15 cellular contexts compared by ENCODE assay signal in the genomic region with DNA sequence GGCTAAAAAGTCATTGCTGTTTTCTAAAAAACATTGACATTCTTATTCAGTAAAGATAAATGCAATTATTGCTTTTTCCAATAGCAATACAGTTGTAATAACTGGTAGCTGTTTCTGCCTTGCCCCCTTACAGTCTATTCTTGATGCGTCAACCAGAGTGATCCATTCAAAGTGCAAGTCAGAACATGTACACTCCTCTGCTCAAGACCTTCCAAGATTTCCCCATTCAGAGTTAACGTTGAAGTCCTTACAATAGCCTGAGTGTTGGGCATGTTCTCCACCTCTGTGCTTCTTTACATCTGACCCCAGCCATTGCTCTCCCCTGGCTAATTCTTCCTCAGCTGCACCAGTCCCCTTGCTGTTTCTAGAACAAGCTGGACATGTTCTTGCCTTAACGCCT.
"Had no signal": no experiment of that assay in that cellular context is flagged by ENCODE, and none has a peak within 500 bp of the region (broad histone marks: within the 10 kb centered on the region; RNA-seq: fewer than 3 reads in every experiment).

No MANE protein-coding gene starts in this region.

- H3K9me3 ChIP-seq: pancreas, thoracic aorta had no signal

- H3K9ac ChIP-seq: neural progenitor cell had no signal

- H3K4me1 ChIP-seq: pancreas had no signal

- H3K36me3 ChIP-seq: cardiac muscle cell, neural progenitor cell, pancreas, thoracic aorta had no signal

- H3K4me3 ChIP-seq: cardiac muscle cell, neural progenitor cell, pancreas, thoracic aorta had no signal

- H3K4me2 ChIP-seq: neural progenitor cell had no signal

- DNase-seq: activated CD4-positive, alpha-beta memory T cell treated with anti-CD3 and anti-CD28 coated beads for 36 hours; activated gamma-delta T cell treated with Interleukin-2 at 50 U/mL for 16 hours; activated naive CD8-positive, alpha-beta T cell treated with anti-CD3 and anti-CD28 coated beads for 36 hours; activated T-cell treated with anti-CD3 and anti-CD28 coated beads, Interleukin-2, amount 50 U/mL, for 48 hours; kidney glomerular epithelial cell; pancreas; retina; stimulated activated CD4-positive, alpha-beta T cell treated with anti-CD3 and anti-CD28 coated beads, Interleukin-15, amount 100 ng/mL, for 24 hours; stimulated activated CD4-positive, alpha-beta T cell treated with anti-CD3 and anti-CD28 coated beads, Interleukin-4, amount 100 ng/mL, for 24 hours; stimulated activated naive CD8-positive, alpha-beta T cell treated with anti-CD3 and anti-CD28 coated beads, Interleukin-15, amount 100 ng/mL, for 72 hours had no signal

- FAIRE-seq: endometrium, frontal cortex, pancreas had no signal

- H3K27me3 ChIP-seq: cardiac muscle cell, neural progenitor cell, pancreas had no signal

- H3K27ac ChIP-seq: cardiac muscle cell, neural progenitor cell, pancreas, thoracic aorta had no signal

- H2AFZ ChIP-seq: neural progenitor cell had no signal

- ATAC-seq: pancreas; stimulated activated naive CD8-positive, alpha-beta T cell treated with anti-CD3 and anti-CD28 coated beads, Interleukin-15, amount 100 ng/mL, for 72 hours had no signal
